Comparison of ENCODE assay signal across 1 cellular context in genomic region chr1:3702990-3703728, GRCh38.
TF ChIP-seq lines count a peak whose summit lies in the region.

No MANE protein-coding gene starts in this region.

TF ChIP-seq in IMR-90, 13 proteins besides CTCF, POLR2A, EP300 and RAD21:
- TF ChIP-seq MXI1 (IDR thresholded peaks at IDR 0.05; ENCODE audit: borderline replicate concordance, low read depth, low read length): no peak
- no peak for TF ChIP-seq RCOR1 (IDR thresholded peaks at IDR 0.05; ENCODE audit: insufficient replicate concordance, low read length)
- no peak for TF ChIP-seq NFE2L2 (IDR thresholded peaks at IDR 0.05; ENCODE audit: low read depth, low read length)
- no peak for TF ChIP-seq MAZ (IDR thresholded peaks at IDR 0.05; ENCODE audit: borderline replicate concordance, low read depth, low read length)
- no peak for TF ChIP-seq SMC3 (IDR thresholded peaks at IDR 0.05; ENCODE audit: low read depth, low read length)
- TF ChIP-seq USF2 (IDR thresholded peaks at IDR 0.05; ENCODE audit: low read depth, low read length): no peak
- no peak for TF ChIP-seq CEBPB (IDR thresholded peaks at IDR 0.05; ENCODE audit: low read depth, low read length)
- no peak for TF ChIP-seq BHLHE40 (IDR thresholded peaks at IDR 0.05; ENCODE audit: low read depth, low read length)
- TF ChIP-seq RFX5 (IDR thresholded peaks at IDR 0.05; ENCODE audit: low read depth, low read length): no peak
- TF ChIP-seq FOS (IDR thresholded peaks at IDR 0.05; ENCODE audit: low read depth, low read length): no peak
- TF ChIP-seq ELK1 (IDR thresholded peaks at IDR 0.05; ENCODE audit: borderline replicate concordance, low read depth, low read length): no peak
- TF ChIP-seq MAFK (IDR thresholded peaks at IDR 0.05; ENCODE audit: low read depth, low read length): no peak
- no peak for TF ChIP-seq CHD1 (IDR thresholded peaks at IDR 0.05; ENCODE audit: low read depth, low read length)
TF ChIP-seq in IMR-90: peak in this region for 0.
